In the genomic region with DNA sequence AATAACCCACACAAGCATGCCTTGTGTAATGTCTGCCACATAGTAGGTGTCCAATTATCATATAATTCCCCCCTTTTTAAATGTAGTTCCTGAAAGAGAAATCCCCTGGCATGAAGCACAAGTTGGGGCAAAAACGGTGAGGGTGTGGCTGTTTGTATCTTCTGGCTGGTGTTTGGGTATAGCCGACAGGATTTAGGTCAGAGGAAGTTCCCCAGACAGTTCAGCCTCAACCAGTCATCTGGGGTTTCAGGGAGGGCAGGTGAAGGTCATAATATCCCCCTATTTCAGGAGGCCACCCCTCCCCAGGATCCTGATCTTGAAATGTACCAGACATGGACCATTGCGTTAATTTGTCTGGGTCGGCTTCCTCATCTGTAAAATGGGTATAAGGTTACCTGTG, we compare ENCODE assay signal across 15 cellular contexts. TPM values are rescaled to one million over a fixed set of nuclear protein-coding genes. Genes with fewer than 3 reads are reported as not detected.
DNase-seq lines count a peak whose midpoint lies in the region; ATAC-seq and TF ChIP-seq lines count a peak whose summit lies in the region.
"Had no signal": no experiment of that assay in that cellular context is flagged by ENCODE, and none has a peak within 500 bp of the region (broad histone marks: within the 10 kb centered on the region; RNA-seq: fewer than 3 reads in every experiment).

No MANE protein-coding gene starts in this region.

- H2AK5ac ChIP-seq in mesendoderm (ENCODE audit: low read length), result no peak overlapping the region

- H3K4me3 Mint-ChIP-seq in activated CD8-positive, alpha-beta memory T cell treated with anti-CD3 and anti-CD28 coated beads, Interleukin-2, amount 10 ng/mL, durations not matched to agents 7 days and 5 days, result no peak overlapping the region
- peak overlapping the region; percentile 56 for H3K4me3 Mint-ChIP-seq in activated T-helper 1 cell treated with anti-CD3 and anti-CD28 coated beads, Interleukin-12 subunit alpha, Interleukin-12 subunit beta, Interleukin-2, Interleukin-4 antibody, amounts not matched to agents 30 ng/mL and 10 ng/mL and 1 ng/mL, durations not matched to agents 14 hours and 24 hours and 36 hours
- H3K4me3 Mint-ChIP-seq: neural progenitor cell had no signal

- WGBS in gastroesophageal sphincter (ENCODE audit: low coverage in 1 of 2), 2 donors, result 46 to 69% methylated on average over 4 of the region's 4 CpGs
- no CpG with 5 or more reads among the region's 4 CpGs for WGBS in mesendoderm (ENCODE audit: extremely low coverage, insufficient coverage, low lambda C conversion rate)

- no peak for TF ChIP-seq CTCF in gastroesophageal sphincter (IDR thresholded peaks at IDR 0.05)

- H3K56ac ChIP-seq in mesendoderm (ENCODE audit: low read length), result no peak overlapping the region

- no peaks in the 10 kb centered on the region for H3K79me1 ChIP-seq in mesendoderm (ENCODE audit: low read length)

- intact Hi-C loops in activated T-helper 1 cell treated with anti-CD3 and anti-CD28 coated beads, Interleukin-12 subunit alpha, Interleukin-12 subunit beta, Interleukin-2, Interleukin-4 antibody, amounts not matched to agents 30 ng/mL and 10 ng/mL and 1 ng/mL, durations not matched to agents 14 hours and 24 hours and 36 hours (cut with micrococcal nuclease), result no loop called here

- CTCF ChIA-PET in activated CD8-positive, alpha-beta memory T cell treated with anti-CD3 and anti-CD28 coated beads, Interleukin-2, amount 10 ng/mL, durations not matched to agents 7 days and 5 days (lab: Charles Lee), result no interaction called here

- H3K27me3 Mint-ChIP-seq in activated CD8-positive, alpha-beta memory T cell treated with anti-CD3 and anti-CD28 coated beads, Interleukin-2, amount 10 ng/mL, durations not matched to agents 7 days and 5 days, result no peaks in the 10 kb centered on the region
- no peaks in the 10 kb centered on the region for H3K27me3 Mint-ChIP-seq in activated T-helper 1 cell treated with anti-CD3 and anti-CD28 coated beads, Interleukin-12 subunit alpha, Interleukin-12 subunit beta, Interleukin-2, Interleukin-4 antibody, amounts not matched to agents 30 ng/mL and 10 ng/mL and 1 ng/mL, durations not matched to agents 14 hours and 24 hours and 36 hours (ENCODE audit: insufficient read depth)

- H2BK5ac ChIP-seq in mesendoderm (ENCODE audit: low read length), result no peak overlapping the region

- H3K36me3 ChIP-seq in gastroesophageal sphincter (no peaks in the 10 kb centered on the region), stomach smooth muscle (ENCODE audit: control insufficient read depth in 2 of 2, insufficient read depth in 2 of 2, low read length in 2 of 2) (no peaks in the 10 kb centered on the region), mesendoderm (ENCODE audit: control insufficient read depth, insufficient read depth, low read length) (no peaks in the 10 kb centered on the region)
- H3K36me3 ChIP-seq: neural progenitor cell had no signal

- H3K9me3 ChIP-seq in gastroesophageal sphincter (no peaks in the 10 kb centered on the region), stomach smooth muscle (ENCODE audit: control insufficient read depth in 2 of 2, low read length in 2 of 2) (no peaks in the 10 kb centered on the region)
- H3K9me3 ChIP-seq: SK-N-SH had no signal

- no peak overlapping the region for H3K27ac Mint-ChIP-seq in activated CD8-positive, alpha-beta memory T cell treated with anti-CD3 and anti-CD28 coated beads, Interleukin-2, amount 10 ng/mL, durations not matched to agents 7 days and 5 days
- peak overlapping the region; percentile 27 for H3K27ac Mint-ChIP-seq in activated T-helper 1 cell treated with anti-CD3 and anti-CD28 coated beads, Interleukin-12 subunit alpha, Interleukin-12 subunit beta, Interleukin-2, Interleukin-4 antibody, amounts not matched to agents 30 ng/mL and 10 ng/mL and 1 ng/mL, durations not matched to agents 14 hours and 24 hours and 36 hours
- H3K27ac Mint-ChIP-seq: neural progenitor cell had no signal

- H4K5ac ChIP-seq in mesendoderm (ENCODE audit: low read length), result no peak overlapping the region

- peak; percentile 58 for DNase-seq in activated CD8-positive, alpha-beta memory T cell treated with anti-CD3 and anti-CD28 coated beads, Interleukin-2, amount 10 ng/mL, durations not matched to agents 7 days and 5 days
- no peak for DNase-seq in activated CD8-positive, alpha-beta memory T cell treated with anti-CD3 and anti-CD28 coated beads, Interleukin-2, amount 50 U/mL, for 48 hours
- peak; percentile 19 for DNase-seq in activated T-helper 1 cell treated with anti-CD3 and anti-CD28 coated beads, Interleukin-12 subunit alpha, Interleukin-12 subunit beta, Interleukin-2, Interleukin-4 antibody, amounts not matched to agents 30 ng/mL and 10 ng/mL and 1 ng/mL, durations not matched to agents 14 hours and 24 hours and 36 hours (ENCODE audit: low spot score)
- DNase-seq in mesendoderm (no peak), kidney tubule cell (ENCODE audit: low spot score) (no peak)
- DNase-seq: erythroblast; NCI-H1105 treated with DMSO at 0.1 percent for 48 hours; NCI-H82; SK-N-SH; stimulated activated CD4-positive, alpha-beta T cell treated with anti-CD3 and anti-CD28 coated beads, Interleukin-12 subunit alpha, Interleukin-12 subunit beta, amount 100 ng/mL, for 4 hours had no signal

- no peak overlapping the region for H3K18ac ChIP-seq in mesendoderm (ENCODE audit: low read length)

- H3K4me1 Mint-ChIP-seq in activated CD8-positive, alpha-beta memory T cell treated with anti-CD3 and anti-CD28 coated beads, Interleukin-2, amount 10 ng/mL, durations not matched to agents 7 days and 5 days, result peaks cover 42% of the 10 kb centered on the region
- peaks cover 68% of the 10 kb centered on the region for H3K4me1 Mint-ChIP-seq in activated T-helper 1 cell treated with anti-CD3 and anti-CD28 coated beads, Interleukin-12 subunit alpha, Interleukin-12 subunit beta, Interleukin-2, Interleukin-4 antibody, amounts not matched to agents 30 ng/mL and 10 ng/mL and 1 ng/mL, durations not matched to agents 14 hours and 24 hours and 36 hours (ENCODE audit: low read depth)

- no peak for ATAC-seq in activated CD8-positive, alpha-beta memory T cell treated with anti-CD3 and anti-CD28 coated beads, Interleukin-2, amount 10 ng/mL, durations not matched to agents 7 days and 5 days
- ATAC-seq in gastroesophageal sphincter, result no peak
- ATAC-seq in HG02678 (IDR thresholded peaks at IDR 0.05; ENCODE audit: unreplicated experiment), result no peak

- no peak for TF ChIP-seq EP300 in gastroesophageal sphincter (IDR thresholded peaks at IDR 0.05)

- H3K27ac ChIP-seq in gastroesophageal sphincter (peak overlapping the region in 3 of 4 donors; percentile 90 to 95 (median 91)), stomach smooth muscle (ENCODE audit: low read length) (peak overlapping the region; percentile 46), mesendoderm (ENCODE audit: low read depth, low read length) (no peak overlapping the region)
- H3K27ac ChIP-seq: HL-60, neural progenitor cell had no signal

- H3K23ac ChIP-seq in mesendoderm (ENCODE audit: low read length), result no peak overlapping the region

- H3K9me3 Mint-ChIP-seq in activated CD8-positive, alpha-beta memory T cell treated with anti-CD3 and anti-CD28 coated beads, Interleukin-2, amount 10 ng/mL, durations not matched to agents 7 days and 5 days (ENCODE audit: low read depth), result no peaks in the 10 kb centered on the region
- no peaks in the 10 kb centered on the region for H3K9me3 Mint-ChIP-seq in activated T-helper 1 cell treated with anti-CD3 and anti-CD28 coated beads, Interleukin-12 subunit alpha, Interleukin-12 subunit beta, Interleukin-2, Interleukin-4 antibody, amounts not matched to agents 30 ng/mL and 10 ng/mL and 1 ng/mL, durations not matched to agents 14 hours and 24 hours and 36 hours
- H3K9me3 Mint-ChIP-seq: neural progenitor cell had no signal

- H2BK15ac ChIP-seq in mesendoderm (replicated peaks; ENCODE audit: low read depth), result no peak overlapping the region

- H4K8ac ChIP-seq in mesendoderm (ENCODE audit: low read depth, low read length), result no peak overlapping the region

- H2BK120ac ChIP-seq in mesendoderm (ENCODE audit: low read depth, low read length), result no peak overlapping the region

- H3K4me1 ChIP-seq in gastroesophageal sphincter (peaks cover 0 to 34% (median 21%) of the 10 kb centered on the region in 3 donors), stomach smooth muscle (ENCODE audit: control insufficient read depth, insufficient read depth, low read length) (peaks cover 24% of the 10 kb centered on the region), mesendoderm (ENCODE audit: control insufficient read depth, low read depth, low read length) (peaks cover 2% of the 10 kb centered on the region)

- H3K4me2 ChIP-seq in mesendoderm (ENCODE audit: low read length), result no peak overlapping the region
- H3K4me2 ChIP-seq: neural progenitor cell, SK-N-SH had no signal

- H3K4me3 ChIP-seq in gastroesophageal sphincter, result no peak overlapping the region
- H3K4me3 ChIP-seq in stomach smooth muscle (ENCODE audit: low read length in 2 of 2), result no peak overlapping the region
- no peak overlapping the region for H3K4me3 ChIP-seq in mesendoderm (ENCODE audit: low read length)
- H3K4me3 ChIP-seq: neural progenitor cell had no signal

- H3K79me2 ChIP-seq in mesendoderm (ENCODE audit: control insufficient read depth, insufficient read depth, low read length), result no peaks in the 10 kb centered on the region

- H3K9ac ChIP-seq in stomach smooth muscle (ENCODE audit: low read length in 2 of 2) (no peak overlapping the region), mesendoderm (ENCODE audit: low read length) (no peak overlapping the region)
- H3K9ac ChIP-seq: neural progenitor cell, SK-N-SH had no signal

- H3K4ac ChIP-seq in mesendoderm (ENCODE audit: low read depth, low read length), result no peak overlapping the region

- H3K36me3 Mint-ChIP-seq in activated CD8-positive, alpha-beta memory T cell treated with anti-CD3 and anti-CD28 coated beads, Interleukin-2, amount 10 ng/mL, durations not matched to agents 7 days and 5 days, result peaks cover 3% of the 10 kb centered on the region
- H3K36me3 Mint-ChIP-seq in activated T-helper 1 cell treated with anti-CD3 and anti-CD28 coated beads, Interleukin-12 subunit alpha, Interleukin-12 subunit beta, Interleukin-2, Interleukin-4 antibody, amounts not matched to agents 30 ng/mL and 10 ng/mL and 1 ng/mL, durations not matched to agents 14 hours and 24 hours and 36 hours (ENCODE audit: low read depth), result peaks cover 3% of the 10 kb centered on the region
- H3K36me3 Mint-ChIP-seq: neural progenitor cell had no signal

- H3K27me3 ChIP-seq in gastroesophageal sphincter (no peaks in the 10 kb centered on the region), stomach smooth muscle (ENCODE audit: control insufficient read depth in 1 of 2, insufficient read depth in 2 of 2, low read length in 2 of 2) (no peaks in the 10 kb centered on the region), mesendoderm (ENCODE audit: insufficient read depth, low read length, poor library complexity) (no peaks in the 10 kb centered on the region)

- TF ChIP-seq POLR2A in gastroesophageal sphincter (IDR thresholded peaks at IDR 0.05), result no peak

RNA-seq across cellular contexts. Expression of a gene that starts 29.1 kb away (rescaled TPM):
- total RNA-seq in activated CD8-positive, alpha-beta memory T cell treated with anti-CD3 and anti-CD28 coated beads, Interleukin-2, amount 10 ng/mL, durations not matched to agents 7 days and 5 days, result 100 to 1,000 TPM in 1 of 2 experiments, 10 to 100 TPM in 1; 50.5 to 129 TPM
- total RNA-seq in activated T-helper 1 cell treated with anti-CD3 and anti-CD28 coated beads, Interleukin-12 subunit alpha, Interleukin-12 subunit beta, Interleukin-2, Interleukin-4 antibody, amounts not matched to agents 30 ng/mL and 10 ng/mL and 1 ng/mL, durations not matched to agents 14 hours and 24 hours and 36 hours, result 68.5 and 71.6 TPM in 2 replicates
- 100 to 1,000 TPM; 102 to 145 (median 105) TPM for total RNA-seq in gastroesophageal sphincter
- 11.0 TPM for polyA plus RNA-seq in mesendoderm (2013, experiment 1 of 2)
- 12.2 TPM for polyA plus RNA-seq in mesendoderm (2013, experiment 2 of 2)

Comparison
In these comparisons a context has a peak if more than half of its experiments do, and no peak if none do; other contexts are left out.
1. DNase-seq: peak in activated CD8-positive, alpha-beta memory T cell treated with anti-CD3 and anti-CD28 coated beads, Interleukin-2, amount 10 ng/mL, durations not matched to agents 7 days and 5 days (single experiment) and activated T-helper 1 cell treated with anti-CD3 and anti-CD28 coated beads, Interleukin-12 subunit alpha, Interleukin-12 subunit beta, Interleukin-2, Interleukin-4 antibody, amounts not matched to agents 30 ng/mL and 10 ng/mL and 1 ng/mL, durations not matched to agents 14 hours and 24 hours and 36 hours (single experiment); none in activated CD8-positive, alpha-beta memory T cell treated with anti-CD3 and anti-CD28 coated beads, Interleukin-2, amount 50 U/mL, for 48 hours (single experiment), mesendoderm (single experiment) and kidney tubule cell (single experiment).